ENCODE assay signal across 11 cellular contexts in genomic region chr11:44633641-44634040, GRCh38.
DNase-seq lines count a peak whose midpoint lies in the region; FAIRE-seq and TF ChIP-seq lines count a peak whose summit lies in the region.
"Had no signal": no experiment of that assay in that cellular context is flagged by ENCODE, and none has a peak within 500 bp of the region (broad histone marks: within the 10 kb centered on the region; RNA-seq: fewer than 3 reads in every experiment).

No MANE protein-coding gene starts in this region.

- H3K27me3 Mint-ChIP-seq in CD14-positive monocyte (ENCODE audit: low read depth in 3 of 3) = peaks cover 13 to 18% (median 16%) of the 10 kb centered on the region in 3 donors

- H3K27ac ChIP-seq in neuronal stem cell (replicated peaks; ENCODE audit: low read length) = no peak overlapping the region
- H3K27ac ChIP-seq: upper lobe of left lung had no signal

- no peak overlapping the region for H3K23ac ChIP-seq in neuronal stem cell (ENCODE audit: low read depth, low read length, poor library complexity)

- DNase-seq in DMS 273 (lab: John Stamatoyannopoulos, UW; ENCODE audit: unreplicated experiment) (peak; percentile 57), DMS 273 treated with DMSO at 0.1 percent for 48 hours (lab: John Stamatoyannopoulos, UW) (no peak), GM12892 (ENCODE audit: insufficient read length) (no peak), adipocyte (ENCODE audit: low read depth) (peak; percentile 15), mesenteric fat pad (ENCODE audit: low spot score) (peak; percentile 41), neuronal stem cell (ENCODE audit: low spot score) (no peak), CD14-positive monocyte (ENCODE audit: low spot score) (no peak), KG1 (lab: John Stamatoyannopoulos, UW) (no peak)
- DNase-seq: MV-4-11, nephron progenitor cell, upper lobe of left lung had no signal

- H3K36me3 Mint-ChIP-seq in CD14-positive monocyte = peaks cover 0 to 2% of the 10 kb centered on the region in 2 donors

- no peak overlapping the region for H4K8ac ChIP-seq in neuronal stem cell (ENCODE audit: low read depth, low read length)

- no peaks in the 10 kb centered on the region for H3K79me1 ChIP-seq in neuronal stem cell (ENCODE audit: low read depth, low read length)

- H3K4me3 Mint-ChIP-seq in CD14-positive monocyte = peak overlapping the region in 1 of 2 donors; percentile 46
- H3K4me3 Mint-ChIP-seq: nephron progenitor cell had no signal

- H2BK120ac ChIP-seq in neuronal stem cell (ENCODE audit: low read depth, low read length) = no peak overlapping the region

- peaks cover 11% of the 10 kb centered on the region for H3K27me3 ChIP-seq in adipocyte (replicated peaks; ENCODE audit: control insufficient read depth, insufficient read depth, low read length)
- H3K27me3 ChIP-seq in neuronal stem cell (ENCODE audit: control insufficient read depth in 3 of 3, insufficient read depth in 3 of 3, low read depth in 1 of 3, low read length in 3 of 3) = peaks cover 0 to 13% (median 0%) of the 10 kb centered on the region in 3 experiments
- H3K27me3 ChIP-seq: upper lobe of left lung had no signal

- no peak for TF ChIP-seq CTCF in CD14-positive monocyte (IDR thresholded peaks at IDR 0.05)

- peak overlapping the region in 1 of 7 donors; percentile 20 for H3K27ac Mint-ChIP-seq in CD14-positive monocyte
- H3K27ac Mint-ChIP-seq: nephron progenitor cell had no signal

- no peak overlapping the region for H2AK5ac ChIP-seq in neuronal stem cell (ENCODE audit: low read depth, low read length)

- H2BK5ac ChIP-seq in neuronal stem cell (ENCODE audit: low read length) = no peak overlapping the region

- H3K9ac ChIP-seq in adipocyte (ENCODE audit: low read length) = no peak overlapping the region
- no peak overlapping the region for H3K9ac ChIP-seq in neuronal stem cell (ENCODE audit: low read depth, low read length, poor library complexity)

- no peaks in the 10 kb centered on the region for H3K9me3 Mint-ChIP-seq in CD14-positive monocyte
- H3K9me3 Mint-ChIP-seq: nephron progenitor cell had no signal

- no peak overlapping the region for H2BK12ac ChIP-seq in neuronal stem cell (ENCODE audit: low read length)

- H4K91ac ChIP-seq in neuronal stem cell (ENCODE audit: low read depth, low read length, poor library complexity) = no peak overlapping the region

- whole genome bisulfite sequencing in neuronal stem cell (ENCODE audit: extremely low coverage in 2 of 2, insufficient read length in 2 of 2, insufficient replicate concordance in 1 of 2), 2 donors = no CpG with 5 or more reads among the region's 6 CpGs

- TF ChIP-seq POLR2A in GM12892 (IDR thresholded peaks at IDR 0.05; ENCODE audit: low read depth, low read length) = no peak

- H3K4me2 ChIP-seq in neuronal stem cell (ENCODE audit: insufficient read depth, low read length, poor library complexity, severe bottlenecking) = no peak overlapping the region

- peaks cover 47% of the 10 kb centered on the region for H3K4me1 Mint-ChIP-seq in CD14-positive monocyte

- FAIRE-seq in GM12892 (lab: Jason Lieb, UNC) = peak; percentile 89

- H3K36me3 ChIP-seq in adipocyte (ENCODE audit: control insufficient read depth, insufficient read depth, low read length, severe bottlenecking) (no peaks in the 10 kb centered on the region), neuronal stem cell (replicated peaks in 1 of 2; ENCODE audit: control insufficient read depth in 2 of 2, insufficient read depth in 2 of 2, low read length in 2 of 2) (no peaks in the 10 kb centered on the region)
- H3K36me3 ChIP-seq: upper lobe of left lung had no signal

- H3K18ac ChIP-seq in neuronal stem cell (ENCODE audit: low read length) = no peak overlapping the region

- no peak overlapping the region for H2AFZ ChIP-seq in neuronal stem cell (ENCODE audit: low read length)

- H3K4ac ChIP-seq in neuronal stem cell (ENCODE audit: low read length) = no peak overlapping the region

- H3K4me3 ChIP-seq in adipocyte (ENCODE audit: low read length) (no peak overlapping the region), neuronal stem cell (ENCODE audit: low read length in 2 of 2) (no peak overlapping the region)
- H3K4me3 ChIP-seq: upper lobe of left lung had no signal

- H3K14ac ChIP-seq in neuronal stem cell (ENCODE audit: low read length) = no peak overlapping the region

- H3K9me3 ChIP-seq in adipocyte (ENCODE audit: control insufficient read depth, low read length) = no peaks in the 10 kb centered on the region
- no peaks in the 10 kb centered on the region for H3K9me3 ChIP-seq in neuronal stem cell (replicated peaks in 1 of 2; ENCODE audit: control insufficient read depth in 2 of 2, insufficient read depth in 1 of 2, low read depth in 1 of 2, low read length in 2 of 2)
- H3K9me3 ChIP-seq: upper lobe of left lung had no signal

- intact Hi-C loops in CD14-positive monocyte (cut with micrococcal nuclease) = no loop called here

- H2BK15ac ChIP-seq in neuronal stem cell (ENCODE audit: low read length) = no peak overlapping the region

- H3K4me1 ChIP-seq in adipocyte (ENCODE audit: control insufficient read depth, insufficient read depth, low read length) (peaks cover 16% of the 10 kb centered on the region), neuronal stem cell (ENCODE audit: control insufficient read depth in 2 of 2, insufficient read depth in 1 of 2, low read depth in 1 of 2, low read length in 2 of 2) (peaks cover 3 to 8% of the 10 kb centered on the region in 2 donors)

Comparison
In these comparisons a context has a peak if more than half of its experiments do, and no peak if none do; other contexts are left out.
1. DNase-seq: peak in DMS 273 (single experiment), adipocyte (single experiment) and mesenteric fat pad (single experiment); none in DMS 273 treated with DMSO at 0.1 percent for 48 hours (single experiment), GM12892 (single experiment), neuronal stem cell (single experiment), CD14-positive monocyte (single experiment) and KG1 (single experiment).